10 cellular contexts compared by ENCODE assay signal in the genomic region with DNA sequence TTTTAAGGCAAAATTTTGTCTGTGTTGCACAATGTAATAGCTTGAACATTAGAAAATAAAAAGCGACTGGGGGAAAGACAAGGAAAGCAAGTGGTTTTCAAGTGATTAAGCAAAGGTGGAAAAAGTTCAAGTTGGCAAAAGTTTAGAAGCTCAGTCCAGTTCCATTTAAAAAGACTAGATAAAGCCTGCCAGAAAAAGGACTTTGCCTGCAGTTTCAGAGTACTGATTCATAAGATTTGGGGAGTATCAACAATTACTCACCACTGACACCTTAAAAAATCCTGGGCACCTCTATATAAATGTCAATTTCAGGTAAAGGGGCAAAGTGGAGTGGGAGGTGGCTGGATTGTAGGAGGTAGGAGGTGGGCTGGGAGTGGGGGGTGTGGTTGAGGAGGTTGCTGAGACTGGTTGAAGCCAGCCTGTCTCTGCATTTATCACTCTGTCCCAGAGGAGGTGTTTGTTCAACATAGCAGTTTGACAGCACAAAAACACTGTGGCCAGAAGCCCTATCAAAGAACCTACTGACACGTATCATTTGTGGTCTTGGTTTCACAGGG. TPM values are rescaled to one million over a fixed set of nuclear protein-coding genes. Genes with fewer than 3 reads are reported as not detected.
DNase-seq lines count a peak whose midpoint lies in the region; ATAC-seq, FAIRE-seq and TF ChIP-seq lines count a peak whose summit lies in the region.
"Had no signal": no experiment of that assay in that cellular context is flagged by ENCODE, and none has a peak within 500 bp of the region (broad histone marks: within the 10 kb centered on the region; RNA-seq: fewer than 3 reads in every experiment).

No MANE protein-coding gene starts in this region.

- peaks cover 62% of the 10 kb centered on the region for H3K36me3 Mint-ChIP-seq in dendritic cell treated with granulocyte-macrophage colony-stimulating factor and Interleukin-4, amounts not matched to agents 40 ng/mL and 50 ng/mL, for 4 days (ENCODE audit: low read depth)
- peaks cover 5 to 8% of the 10 kb centered on the region in 2 donors for H3K36me3 Mint-ChIP-seq in naive B cell

- H2AFZ ChIP-seq in Loucy (ENCODE audit: low read length) (no peak overlapping the region), MM.1S (ENCODE audit: low read length) (no peak overlapping the region)

- H3K4me3 Mint-ChIP-seq in dendritic cell treated with granulocyte-macrophage colony-stimulating factor and Interleukin-4, amounts not matched to agents 40 ng/mL and 50 ng/mL, for 4 days = peak overlapping the region; percentile 64
- peak overlapping the region in 2 of 8 donors; percentile 3 to 46 for H3K4me3 Mint-ChIP-seq in naive B cell

- H3K27me3 ChIP-seq in Loucy (ENCODE audit: insufficient read depth, low read length, poor library complexity, severe bottlenecking) = no peaks in the 10 kb centered on the region
- H3K27me3 ChIP-seq in MM.1S (replicated peaks; ENCODE audit: insufficient read depth, low read length) = no peaks in the 10 kb centered on the region

- peak; percentile 34 to 61; a peak in 4 of 6 replicates for ATAC-seq in A549
- peak; percentile 48 to 56 for ATAC-seq in naive B cell (ENCODE audit: low read depth in 2 of 2)

- H3F3A ChIP-seq in Loucy (ENCODE audit: low read depth) (no peaks in the 10 kb centered on the region), MM.1S (ENCODE audit: insufficient read depth, low read length) (no peaks in the 10 kb centered on the region)

- peak overlapping the region; percentile 86 for H3K27ac Mint-ChIP-seq in dendritic cell treated with granulocyte-macrophage colony-stimulating factor and Interleukin-4, amounts not matched to agents 40 ng/mL and 50 ng/mL, for 4 days
- peak overlapping the region in 5 of 6 donors; percentile 49 to 87 (median 69) for H3K27ac Mint-ChIP-seq in naive B cell

- H4K20me1 ChIP-seq in Loucy (ENCODE audit: insufficient read depth, low read length, poor library complexity, severe bottlenecking) (peaks cover 19% of the 10 kb centered on the region), MM.1S (ENCODE audit: insufficient read depth, low read length) (no peaks in the 10 kb centered on the region)

- TF ChIP-seq RAD21 in A549 (conservative IDR thresholded peaks at IDR 0.05 in 1 of 2, IDR thresholded peaks at IDR 0.05 in 1 of 2) = no peak

- POLR2A ChIA-PET in A549 (lab: Yijun Ruan, JAX) = no interaction called here

- H3K9me3 ChIP-seq in A549 = no peaks in the 10 kb centered on the region
- H3K9me3 ChIP-seq in Loucy (ENCODE audit: insufficient read depth, low read depth, low read length) = no peaks in the 10 kb centered on the region
- H3K9me3 ChIP-seq in MM.1S (replicated peaks; ENCODE audit: insufficient read depth, low read length) = no peaks in the 10 kb centered on the region

- H3K9ac ChIP-seq in Loucy (ENCODE audit: low read depth, low read length, poor library complexity, severe bottlenecking) (no peak overlapping the region), MM.1S (ENCODE audit: low read length) (no peak overlapping the region)

- H3K4me2 ChIP-seq in A549 = no peak overlapping the region
- peak overlapping the region; percentile 16 for H3K4me2 ChIP-seq in Loucy (ENCODE audit: low read depth, low read length, poor library complexity, severe bottlenecking)
- H3K4me2 ChIP-seq in MM.1S (ENCODE audit: low read depth, low read length) = no peak overlapping the region

- CTCF ChIA-PET in A549 (lab: Yijun Ruan, JAX) = no interaction called here

- H3K27me3 Mint-ChIP-seq in dendritic cell treated with granulocyte-macrophage colony-stimulating factor and Interleukin-4, amounts not matched to agents 40 ng/mL and 50 ng/mL, for 4 days = no peaks in the 10 kb centered on the region
- H3K27me3 Mint-ChIP-seq in naive B cell = no peaks in the 10 kb centered on the region

- H3K4me1 ChIP-seq in A549 (peaks cover 7% of the 10 kb centered on the region; the same call in 1 of the 3 replicates), Loucy (ENCODE audit: insufficient read depth, low read length, poor library complexity, severe bottlenecking) (peaks cover 26% of the 10 kb centered on the region), MM.1S (ENCODE audit: low read length) (no peaks in the 10 kb centered on the region)

- H3K36me3 ChIP-seq in Loucy (ENCODE audit: insufficient read depth, low read length) (no peaks in the 10 kb centered on the region; the same call in 1 of the 2 replicates), MM.1S (replicated peaks; ENCODE audit: insufficient read depth, low read length) (no peaks in the 10 kb centered on the region)

- TF ChIP-seq EP300 in A549 (IDR thresholded peaks at IDR 0.05) = no peak

- FAIRE-seq in A549 (lab: Jason Lieb, UNC) = no peak
- FAIRE-seq: small intestine had no signal

- no peak for TF ChIP-seq POLR2A in A549 (IDR thresholded peaks at IDR 0.05; ENCODE audit: low read length)

- TF ChIP-seq CTCF in A549 (IDR thresholded peaks at IDR 0.05) (no peak), Loucy (conservative IDR thresholded peaks at IDR 0.05; ENCODE audit: low read length) (no peak), MM.1S (IDR thresholded peaks at IDR 0.05; ENCODE audit: low read length) (no peak)

- H3K4me1 Mint-ChIP-seq in dendritic cell treated with granulocyte-macrophage colony-stimulating factor and Interleukin-4, amounts not matched to agents 40 ng/mL and 50 ng/mL, for 4 days (ENCODE audit: low read depth) = peaks cover 75% of the 10 kb centered on the region
- peaks cover 51 to 75% (median 71%) of the 10 kb centered on the region in 3 donors for H3K4me1 Mint-ChIP-seq in naive B cell

- no peaks in the 10 kb centered on the region for H3K9me3 Mint-ChIP-seq in dendritic cell treated with granulocyte-macrophage colony-stimulating factor and Interleukin-4, amounts not matched to agents 40 ng/mL and 50 ng/mL, for 4 days
- H3K9me3 Mint-ChIP-seq in naive B cell = no peaks in the 10 kb centered on the region

- H3K27ac ChIP-seq in A549 = no peak overlapping the region
- no peak overlapping the region for H3K27ac ChIP-seq in MM.1S (ENCODE audit: low read length)

- intact Hi-C loops in dendritic cell treated with granulocyte-macrophage colony-stimulating factor and Interleukin-4, amounts not matched to agents 40 ng/mL and 50 ng/mL, for 4 days (cut with micrococcal nuclease) = no loop called here

- H3K9me2 ChIP-seq in Loucy (replicated peaks; ENCODE audit: low read depth, low read length) (no peaks in the 10 kb centered on the region), MM.1S (replicated peaks; ENCODE audit: insufficient read depth, low read length) (no peaks in the 10 kb centered on the region)

- WGBS in A549 (ENCODE audit: missing lambda C conversion rate) = 79% methylated on average over 2 of the region's 2 CpGs

- DNase-seq in A549 (ENCODE audit: low read depth in 1 of 2, low spot score in 1 of 2) = no peak
- DNase-seq in naive B cell = no peak
- no peak for DNase-seq in stimulated activated CD4-positive, alpha-beta T cell treated with anti-CD3 and anti-CD28 coated beads, Interleukin-4, amount 100 ng/mL, for 24 hours
- DNase-seq in kidney glomerular epithelial cell (lab: John Stamatoyannopoulos, UW) = no peak
- no peak for DNase-seq in ecto neural progenitor cell (ENCODE audit: low spot score)
- DNase-seq in MM.1S = no peak
- DNase-seq: H7, small intestine had no signal

- H3K79me2 ChIP-seq in Loucy (ENCODE audit: insufficient read depth, low read length) (peaks cover 60% of the 10 kb centered on the region), MM.1S (ENCODE audit: low read length) (no peaks in the 10 kb centered on the region)

- H3K4me3 ChIP-seq in A549 (no peak overlapping the region), Loucy (ENCODE audit: low read length, poor library complexity, severe bottlenecking) (no peak overlapping the region), MM.1S (ENCODE audit: low read length) (no peak overlapping the region)

TF ChIP-seq in A549, 52 proteins besides CTCF, POLR2A, EP300 and RAD21:
- TF ChIP-seq MYC (IDR thresholded peaks at IDR 0.05; ENCODE audit: borderline replicate concordance, low read length) = no peak
- no peak for TF ChIP-seq RARB (CRISPR knock-in tag; IDR thresholded peaks at IDR 0.05)
- TF ChIP-seq HEYL (CRISPR knock-in tag; IDR thresholded peaks at IDR 0.05) = no peak
- no peak for TF ChIP-seq CEBPB (IDR thresholded peaks at IDR 0.05)
- TF ChIP-seq, protein P1, sequence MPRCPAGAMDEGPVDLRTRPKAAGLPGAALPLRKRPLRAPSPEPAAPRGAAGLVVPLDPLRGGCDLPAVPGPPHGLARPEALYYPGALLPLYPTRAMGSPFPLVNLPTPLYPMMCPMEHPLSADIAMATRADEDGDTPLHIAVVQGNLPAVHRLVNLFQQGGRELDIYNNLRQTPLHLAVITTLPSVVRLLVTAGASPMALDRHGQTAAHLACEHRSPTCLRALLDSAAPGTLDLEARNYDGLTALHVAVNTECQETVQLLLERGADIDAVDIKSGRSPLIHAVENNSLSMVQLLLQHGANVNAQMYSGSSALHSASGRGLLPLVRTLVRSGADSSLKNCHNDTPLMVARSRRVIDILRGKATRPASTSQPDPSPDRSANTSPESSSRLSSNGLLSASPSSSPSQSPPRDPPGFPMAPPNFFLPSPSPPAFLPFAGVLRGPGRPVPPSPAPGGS (IDR thresholded peaks at IDR 0.05) = no peak
- no peak for TF ChIP-seq ZFP36 (IDR thresholded peaks at IDR 0.05; ENCODE audit: borderline replicate concordance, partially characterized antibody)
- no peak for TF ChIP-seq MAZ (IDR thresholded peaks at IDR 0.05; ENCODE audit: borderline replicate concordance, low read depth, low read length)
- TF ChIP-seq GATA3 (IDR thresholded peaks at IDR 0.05; ENCODE audit: borderline replicate concordance) = no peak
- TF ChIP-seq, protein P2, sequence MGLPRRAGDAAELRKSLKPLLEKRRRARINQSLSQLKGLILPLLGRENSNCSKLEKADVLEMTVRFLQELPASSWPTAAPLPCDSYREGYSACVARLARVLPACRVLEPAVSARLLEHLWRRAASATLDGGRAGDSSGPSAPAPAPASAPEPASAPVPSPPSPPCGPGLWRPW (IDR thresholded peaks at IDR 0.05) = no peak
- no peak for TF ChIP-seq HOXB13 (CRISPR knock-in tag; IDR thresholded peaks at IDR 0.05; ENCODE audit: low read depth)
- no peak for TF ChIP-seq FOXS1 (CRISPR knock-in tag; IDR thresholded peaks at IDR 0.05)
- no peak for TF ChIP-seq TFCP2L1 (CRISPR knock-in tag; IDR thresholded peaks at IDR 0.05)
- no peak for TF ChIP-seq ESRRA (IDR thresholded peaks at IDR 0.05; ENCODE audit: borderline replicate concordance, low read length)
- TF ChIP-seq HOXB5 (CRISPR knock-in tag; IDR thresholded peaks at IDR 0.05) = no peak

RNA-seq across cellular contexts. Expression of a gene that starts 14.6 kb away (rescaled TPM):
- polyA plus RNA-seq in A549 (2011; rRNA removed) (6.6 and 7.0 TPM in 2 replicates), A549 (2017; fragmentation: RNase III; extraction: RNeasy Plus Mini Kit Qiagen cat#74134 plus additional on column Dnase treatment) (3.3 to 4.2 TPM (median 3.8 TPM) in 3 replicates), naive B cell (ENCODE audit: low read depth in 6 of 6) (10 to 100 TPM; 62.2 to 96.5 (median 73.1) TPM)
- polyA plus RNA-seq in A549 (2012; cell fraction: cytosol; rRNA removed) = 2.3 and 2.9 TPM in 2 replicates
- 3.0 and 4.2 TPM in 2 replicates for polyA plus RNA-seq in A549 (2012; cell fraction: nucleus; rRNA removed)
- polyA minus RNA-seq in A549 (2011; rRNA and poly(A)+ RNA removed) = 11.6 and 13.4 TPM in 2 replicates

Comparison
In these comparisons a context has a peak if more than half of its experiments do, and no peak if none do; other contexts are left out.
1. RNA of a gene that starts 14.6 kb away (polyA plus RNA-seq): 62.2 to 96.5 TPM in naive B cell; 2.3 to 7.0 TPM in A549; every median in the first group is over 4 times any median in the second.